30 cellular contexts compared by ENCODE assay signal in genomic region chrX:40182615-40183014, GRCh38.
A peak's percentile ranks its signal among the peaks of the same experiment; 100 is the strongest.
DNase-seq lines count a peak whose midpoint lies in the region; ATAC-seq, FAIRE-seq and TF ChIP-seq lines count a peak whose summit lies in the region.
"Had no signal": no experiment of that assay in that cellular context is flagged by ENCODE, and none has a peak within 500 bp of the region (broad histone marks: within the 10 kb centered on the region; RNA-seq: fewer than 3 reads in every experiment).

No MANE protein-coding gene starts in this region.

- no peak for TF ChIP-seq CTCF in A549 (IDR thresholded peaks at IDR 0.05)
- TF ChIP-seq CTCF in HEK293 (tag by site-specific recombination; IDR thresholded peaks at IDR 0.05), result no peak

- no peak for TF ChIP-seq RAD21 in A549 (conservative IDR thresholded peaks at IDR 0.05 in 1 of 2, IDR thresholded peaks at IDR 0.05 in 1 of 2)

- ATAC-seq in A549 (no peak), HG02588 (IDR thresholded peaks at IDR 0.05; ENCODE audit: unreplicated experiment) (no peak)
- ATAC-seq: CD8-positive, alpha-beta T cell had no signal

- H3K36me3 ChIP-seq in HEK293 (ENCODE audit: control insufficient read depth in 2 of 2, insufficient read depth in 1 of 2, low read length in 2 of 2), result no peaks in the 10 kb centered on the region
- H3K36me3 ChIP-seq: BE2C; BLaER1; BLaER1 treated with 17β-estradiol and CSF1 and Interleukin-3, amounts not matched to agents 10 nM and 100 nM had no signal

- CTCF ChIA-PET in A549 (lab: Yijun Ruan, JAX), result interaction anchor here (0.5 to 1.0 kb wide), 2 partner anchors 14 to 262 kb away, joined by 3 to 5 read pairs; no protein-coding TSS in a partner anchor
- CTCF ChIA-PET in HEK293 (lab: Yijun Ruan, JAX), result interaction anchor here (0.6 kb wide), 1 partner anchor 295 kb away, joined by 3 read pairs; no protein-coding TSS in a partner anchor
- CTCF ChIA-PET in HEK293T (lab: Yijun Ruan, JAX), result no interaction called here

- H3K27ac ChIP-seq in A549, result no peak overlapping the region
- no peak overlapping the region for H3K27ac ChIP-seq in HEK293 (ENCODE audit: extremely low read depth, low read depth, low read length)
- H3K27ac ChIP-seq: 22Rv1; BLaER1 treated with 17β-estradiol and CSF1 and Interleukin-3, amounts not matched to agents 10 nM and 100 nM; C4-2B had no signal

- TF ChIP-seq POLR2A in A549 (IDR thresholded peaks at IDR 0.05; ENCODE audit: low read length), result no peak

- no peak for FAIRE-seq in A549 (lab: Jason Lieb, UNC)
- FAIRE-seq: A204.1, D721Med had no signal

- DNase-seq in A549 (ENCODE audit: low read depth in 1 of 2, low spot score in 1 of 2), result no peak
- DNase-seq in HEK293T (ENCODE audit: extremely low spot score), result no peak
- DNase-seq: 8988T; ACHN; AML-193; BE2C; C1 segment of cervical spinal cord; Caco-2; Calu3; CD4-positive, alpha-beta memory T cell; CD4-positive, alpha-beta T cell; CD4-positive, CD25-positive, alpha-beta regulatory T cell; CD8-positive, alpha-beta memory T cell; CD8-positive, alpha-beta T cell; COR-L47; DMS 273 treated with DMSO at 0.1 percent for 48 hours; DMS153; DMS53; DMS79; DMS79 treated with DMSO at 0.1 percent for 48 hours; DND-41; EL had no signal

- H3K4me3 ChIP-seq in A549 (no peak overlapping the region), HEK293 (ENCODE audit: low read depth, low read length) (no peak overlapping the region)
- H3K4me3 ChIP-seq: BLaER1; BLaER1 treated with 17β-estradiol and CSF1 and Interleukin-3, amounts not matched to agents 10 nM and 100 nM had no signal

- peaks cover 7% of the 10 kb centered on the region; the same call in 1 of the 3 replicates for H3K9me3 ChIP-seq in A549
- no peaks in the 10 kb centered on the region for H3K9me3 ChIP-seq in HEK293 (ENCODE audit: control insufficient read depth, insufficient read depth, low read depth, low read length)
- H3K9me3 ChIP-seq: BE2C, Caco-2 had no signal

- POLR2A ChIA-PET in A549 (lab: Yijun Ruan, JAX) (no interaction called here), HEK293 (lab: Yijun Ruan, JAX) (no interaction called here), HEK293T (lab: Yijun Ruan, JAX) (no interaction called here)

- H3K4me1 ChIP-seq in A549 (no peaks in the 10 kb centered on the region), HEK293 (ENCODE audit: control insufficient read depth, insufficient read depth, low read length) (no peaks in the 10 kb centered on the region)
- H3K4me1 ChIP-seq: BE2C, Caco-2 had no signal

- TF ChIP-seq EP300 in A549 (IDR thresholded peaks at IDR 0.05), result no peak

- H3K4me2 ChIP-seq in A549, result no peak overlapping the region
- H3K4me2 ChIP-seq: BLaER1; BLaER1 treated with 17β-estradiol and CSF1 and Interleukin-3, amounts not matched to agents 10 nM and 100 nM had no signal

- WGBS in A549 (ENCODE audit: missing lambda C conversion rate), result 80% methylated on average over 2 of the region's 2 CpGs

TF ChIP-seq in A549, 52 proteins besides CTCF, POLR2A, EP300 and RAD21:
- TF ChIP-seq NPAS2 (CRISPR knock-in tag; IDR thresholded peaks at IDR 0.05; ENCODE audit: borderline replicate concordance) (no peak), CBX2 (IDR thresholded peaks at IDR 0.05; ENCODE audit: borderline replicate concordance, low read depth) (no peak), E2F6 (IDR thresholded peaks at IDR 0.05; ENCODE audit: borderline replicate concordance, low read depth) (no peak), ZC3H11A (IDR thresholded peaks at IDR 0.05) (peak; percentile 50)

TF ChIP-seq in HEK293, 187 proteins besides CTCF, POLR2A, EP300 and RAD21 (continues in another document):
- TF ChIP-seq ZNF623 (tag by site-specific recombination; IDR thresholded peaks at IDR 0.05) (peak; percentile 40; the same call in 1 of the 2 replicates), ZNF426 (tag by site-specific recombination; IDR thresholded peaks at IDR 0.05) (peak; percentile 61), TRIM28 (IDR thresholded peaks at IDR 0.05; ENCODE audit: borderline replicate concordance, low read length) (no peak), ZNF560 (tag by site-specific recombination; IDR thresholded peaks at IDR 0.05; ENCODE audit: borderline replicate concordance) (0 out of 2 replicates have a peak, but pooled peaks have one; percentile 44), ZNF629 (tag by site-specific recombination; IDR thresholded peaks at IDR 0.05) (no peak), ZNF555 (tag by site-specific recombination; conservative IDR thresholded peaks at IDR 0.05) (peak; percentile 53), ZBTB20 (tag by site-specific recombination; IDR thresholded peaks at IDR 0.05) (no peak), ZNF26 (tag by site-specific recombination; IDR thresholded peaks at IDR 0.05) (no peak)

TF ChIP-seq in HEK293T, 16 proteins besides CTCF, POLR2A, EP300 and RAD21:
- TF ChIP-seq ARNT (IDR thresholded peaks at IDR 0.05) (no peak), ZNF384 (IDR thresholded peaks at IDR 0.05) (no peak), CTBP1 (IDR thresholded peaks at IDR 0.05; ENCODE audit: borderline replicate concordance) (no peak), FOXK2 (IDR thresholded peaks at IDR 0.05) (no peak), SP1 (IDR thresholded peaks at IDR 0.05) (no peak), PKNOX1 (IDR thresholded peaks at IDR 0.05) (no peak), BHLHE40 (IDR thresholded peaks at IDR 0.05; ENCODE audit: borderline replicate concordance) (no peak), HDGF (IDR thresholded peaks at IDR 0.05; ENCODE audit: borderline replicate concordance) (no peak), FOXM1 (IDR thresholded peaks at IDR 0.05; ENCODE audit: borderline replicate concordance) (no peak), LEF1 (IDR thresholded peaks at IDR 0.05; ENCODE audit: borderline replicate concordance) (no peak), TARDBP (IDR thresholded peaks at IDR 0.05) (no peak), FOXA1 (IDR thresholded peaks at IDR 0.05) (no peak), L3MBTL2 (conservative IDR thresholded peaks at IDR 0.05) (no peak), NFRKB (IDR thresholded peaks at IDR 0.05) (no peak), SUZ12 (IDR thresholded peaks at IDR 0.05) (no peak), ELF4 (IDR thresholded peaks at IDR 0.05) (no peak)

Comparison
In these comparisons a context has a peak if more than half of its experiments do, and no peak if none do; other contexts are left out.
1. Of the 5 proteins assayed by ChIP-seq in both HEK293 and A549: peak only in HEK293: REST; only in A549: none; in both: none; in neither: 4.